In genomic region chr2:85888020-85888744, GRCh38 we compare ENCODE assay signal across 8 cellular contexts. TPM values are rescaled to one million over a fixed set of nuclear protein-coding genes. Genes with fewer than 3 reads are reported as not detected.
A peak's percentile ranks its signal among the peaks of the same experiment; 100 is the strongest.
DNase-seq lines count a peak whose midpoint lies in the region; ATAC-seq and TF ChIP-seq lines count a peak whose summit lies in the region.

No MANE protein-coding gene starts in this region.

- peaks cover 4% of the 10 kb centered on the region; the same call in 1 of the 2 replicates for H3K36me3 ChIP-seq in DND-41 (ENCODE audit: insufficient read depth, low read length)
- H3K36me3 ChIP-seq in colonic mucosa: no peaks in the 10 kb centered on the region
- no peaks in the 10 kb centered on the region for H3K36me3 ChIP-seq in stomach smooth muscle (ENCODE audit: control insufficient read depth in 2 of 2, insufficient read depth in 2 of 2, low read length in 2 of 2)

- no peaks in the 10 kb centered on the region for H3K27me3 ChIP-seq in DND-41 (ENCODE audit: insufficient read depth, low read length, poor library complexity)
- H3K27me3 ChIP-seq in colonic mucosa: peaks cover 8% of the 10 kb centered on the region
- H3K27me3 ChIP-seq in stomach smooth muscle (ENCODE audit: control insufficient read depth in 1 of 2, insufficient read depth in 2 of 2, low read length in 2 of 2): no peaks in the 10 kb centered on the region

- no peaks in the 10 kb centered on the region for H3K27me3 Mint-ChIP-seq in mesothelial cell of epicardium (ENCODE audit: low read depth)

- intact Hi-C loops in colonic mucosa (cut with DNase I): loop anchor here (2.0 to 5.0 kb wide), 2 partner anchors 59 to 189 kb away; no protein-coding TSS in a partner anchor

- peak overlapping the region; percentile 88 for H3K27ac Mint-ChIP-seq in mesothelial cell of epicardium

- H3K4me1 ChIP-seq in DND-41 (ENCODE audit: insufficient read depth, low read length): peaks cover 62% of the 10 kb centered on the region
- peaks cover 5% of the 10 kb centered on the region for H3K4me1 ChIP-seq in colonic mucosa
- peaks cover 34% of the 10 kb centered on the region for H3K4me1 ChIP-seq in stomach smooth muscle (ENCODE audit: control insufficient read depth, insufficient read depth, low read length)

- peaks cover 50% of the 10 kb centered on the region for H3K79me2 ChIP-seq in DND-41 (ENCODE audit: insufficient read depth, low read length)

- peaks cover 4% of the 10 kb centered on the region for H3K36me3 Mint-ChIP-seq in mesothelial cell of epicardium

- H3K4me3 ChIP-seq in DND-41 (ENCODE audit: low read depth in 1 of 2, low read length in 2 of 2): peak overlapping the region; percentile 87 to 88; a peak in 3 of 4 replicates
- peak overlapping the region; percentile 69 for H3K4me3 ChIP-seq in colonic mucosa
- H3K4me3 ChIP-seq in stomach smooth muscle (ENCODE audit: low read length in 2 of 2): peak overlapping the region; percentile 85 to 93

- H3K9me3 ChIP-seq in DND-41 (ENCODE audit: insufficient read depth, low read length, severe bottlenecking) (no peaks in the 10 kb centered on the region), colonic mucosa (no peaks in the 10 kb centered on the region), stomach smooth muscle (ENCODE audit: control insufficient read depth in 2 of 2, low read length in 2 of 2) (no peaks in the 10 kb centered on the region)

- H3K9me3 Mint-ChIP-seq in mesothelial cell of epicardium: no peaks in the 10 kb centered on the region

- DNase-seq in DND-41 (peak; percentile 27), colonic mucosa (peak; percentile 32), mesothelial cell of epicardium (ENCODE audit: low spot score in 2 of 2, unreplicated experiment in 2 of 2) (peak in 1 of 2 experiments; percentile 45), SKM-1 (lab: John Stamatoyannopoulos, UW; ENCODE audit: unreplicated experiment) (no peak), islet precursor cell (no peak)
- peak; percentile 4 to 8 for DNase-seq in activated CD4-positive, alpha-beta T cell treated with anti-CD3 and anti-CD28 coated beads for 24 hours (ENCODE audit: low read depth in 2 of 2)

- TF ChIP-seq CTCF in DND-41 (IDR thresholded peaks at IDR 0.05; ENCODE audit: borderline replicate concordance, extremely low read depth, low read length, poor library complexity, severe bottlenecking) (no peak), colonic mucosa (IDR thresholded peaks at IDR 0.05) (no peak), mesothelial cell of epicardium (IDR thresholded peaks at IDR 0.05; ENCODE audit: unreplicated experiment) (no peak)

- H3K4me3 Mint-ChIP-seq in mesothelial cell of epicardium: peak overlapping the region; percentile 73

- H2AFZ ChIP-seq in DND-41 (ENCODE audit: low read depth, low read length): peak overlapping the region; percentile 78

- H3K27ac ChIP-seq in DND-41 (ENCODE audit: low read length) (peak overlapping the region; percentile 66), colonic mucosa (peak overlapping the region; percentile 78), stomach smooth muscle (ENCODE audit: low read length) (peak overlapping the region; percentile 69)

- peaks cover 59% of the 10 kb centered on the region for H3K4me1 Mint-ChIP-seq in mesothelial cell of epicardium

- H3K9ac ChIP-seq in DND-41 (ENCODE audit: low read depth, low read length) (peak overlapping the region; percentile 76), colonic mucosa (ENCODE audit: low read depth in 2 of 2, low read length in 2 of 2) (peak overlapping the region; percentile 76 to 92), stomach smooth muscle (ENCODE audit: low read length in 2 of 2) (peak overlapping the region; percentile 56 to 72)

- H3K4me2 ChIP-seq in DND-41 (ENCODE audit: insufficient read depth, low read length): peak overlapping the region; percentile 94

- ATAC-seq in DND-41 (ENCODE audit: insufficient read depth, low read depth): peak; percentile 12; the same call in 2 of the 3 replicates
- peak; percentile 8 for ATAC-seq in HG03432 (IDR thresholded peaks at IDR 0.05; ENCODE audit: unreplicated experiment)

- no peaks in the 10 kb centered on the region; the same call in 1 of the 2 replicates for H4K20me1 ChIP-seq in DND-41 (ENCODE audit: insufficient read depth, low read length)

RNA-seq across cellular contexts. Expression of gene ST3GAL5, which starts 0.6 kb away (rescaled TPM):
- total RNA-seq in colonic mucosa (1 to 10 TPM; 2.6 to 3.5 TPM), mesothelial cell of epicardium (23.2 to 28.6 TPM (median 25.8 TPM) in 3 replicates)

Comparison
In these comparisons a context has a peak if more than half of its experiments do, and no peak if none do; other contexts are left out.
1. DNase-seq: peak in DND-41 (single experiment), activated CD4-positive, alpha-beta T cell treated with anti-CD3 and anti-CD28 coated beads for 24 hours (2 of 2) and colonic mucosa (single experiment); none in SKM-1 (single experiment) and islet precursor cell (single experiment).
2. Peak in every context shown above with its lines, with median percentiles within 50 percentile points of each other: H3K27ac ChIP-seq, H3K4me3 ChIP-seq and H3K9ac ChIP-seq.